Comparison of ENCODE assay signal across 27 cellular contexts in genomic region chr6:5554226-5554625, GRCh38.
"Had no signal": no experiment of that assay in that cellular context is flagged by ENCODE, and none has a peak within 500 bp of the region (broad histone marks: within the 10 kb centered on the region; RNA-seq: fewer than 3 reads in every experiment).

No MANE protein-coding gene starts in this region.

- DNase-seq: activated CD4-positive, alpha-beta memory T cell treated with anti-CD3 and anti-CD28 coated beads for 36 hours; activated CD4-positive, alpha-beta T cell treated with anti-CD3 and anti-CD28 coated beads for 36 hours; activated CD4-positive, alpha-beta T cell treated with anti-CD3 and anti-CD28 coated beads, Interleukin-2, amount 10 ng/mL, durations not matched to agents 24 days and 14 days; activated CD4-positive, CD25-positive, alpha-beta regulatory T cell; activated CD4-positive, CD25-positive, alpha-beta regulatory T cell treated with anti-CD3 and anti-CD28 coated beads, Interleukin-2, amount 50 U/mL, for 72 hours; activated CD8-positive, alpha-beta T cell treated with anti-CD3 and anti-CD28 coated beads, Interleukin-2, amount 10 ng/mL, durations not matched to agents 7 days and 5 days; activated effector memory CD4-positive, alpha-beta T cell treated with anti-CD3 and anti-CD28 coated beads, Interleukin-2, amount 50 U/mL, for 16 hours; activated naive CD4-positive, alpha-beta T cell treated with anti-CD3 and anti-CD28 coated beads for 36 hours; activated naive CD8-positive, alpha-beta T cell treated with anti-CD3 and anti-CD28 coated beads for 36 hours; activated naive CD8-positive, alpha-beta T cell treated with anti-CD3 and anti-CD28 coated beads, Interleukin-2, amount 50 U/mL, for 24 hours; activated T-cell treated with anti-CD3 and anti-CD28 coated beads, Interleukin-2, amount 50 U/mL, for 4 hours; adrenal gland; amygdala; aorta; body of pancreas; caudate nucleus; cortex of kidney; dermis blood vessel endothelial cell; effector CD4-positive, alpha-beta T cell; effector memory CD8-positive, alpha-beta T cell; esophagus squamous epithelium; foreskin melanocyte; heart right ventricle had no signal

- H3K27me3 Mint-ChIP-seq: activated CD4-positive, alpha-beta memory T cell treated with anti-CD3 and anti-CD28 coated beads for 36 hours; activated CD4-positive, alpha-beta T cell treated with anti-CD3 and anti-CD28 coated beads for 36 hours; activated CD4-positive, alpha-beta T cell treated with anti-CD3 and anti-CD28 coated beads, Interleukin-2, amount 10 ng/mL, durations not matched to agents 24 days and 14 days; activated naive CD4-positive, alpha-beta T cell treated with anti-CD3 and anti-CD28 coated beads, Interleukin-2, amount 50 U/mL, for 24 hours; activated naive CD8-positive, alpha-beta T cell treated with anti-CD3 and anti-CD28 coated beads for 36 hours; activated naive CD8-positive, alpha-beta T cell treated with anti-CD3 and anti-CD28 coated beads, Interleukin-2, amount 50 U/mL, for 24 hours; effector memory CD8-positive, alpha-beta T cell had no signal

- H3K36me3 ChIP-seq: adrenal gland, esophagus squamous epithelium had no signal

- FAIRE-seq: colon had no signal

- H3K27ac Mint-ChIP-seq: activated CD4-positive, alpha-beta memory T cell treated with anti-CD3 and anti-CD28 coated beads for 36 hours; activated CD4-positive, alpha-beta T cell treated with anti-CD3 and anti-CD28 coated beads for 36 hours; activated CD4-positive, alpha-beta T cell treated with anti-CD3 and anti-CD28 coated beads, Interleukin-2, amount 10 ng/mL, durations not matched to agents 24 days and 14 days; activated CD8-positive, alpha-beta T cell treated with anti-CD3 and anti-CD28 coated beads, Interleukin-2, amount 10 ng/mL, durations not matched to agents 7 days and 5 days; activated naive CD4-positive, alpha-beta T cell treated with anti-CD3 and anti-CD28 coated beads for 36 hours; activated naive CD4-positive, alpha-beta T cell treated with anti-CD3 and anti-CD28 coated beads, Interleukin-2, amount 50 U/mL, for 24 hours; activated naive CD8-positive, alpha-beta T cell treated with anti-CD3 and anti-CD28 coated beads for 36 hours; activated naive CD8-positive, alpha-beta T cell treated with anti-CD3 and anti-CD28 coated beads, Interleukin-2, amount 50 U/mL, for 24 hours; activated T-helper 2 cell treated with anti-CD3 and anti-CD28 coated beads, Interferon-gamma antibody, Interleukin-2, Interleukin-4, amounts not matched to agents 10 μg/mL and 5 μg/mL and 100 μg/mL, durations not matched to agents 14 hours and 24 hours and 36 hours; effector memory CD8-positive, alpha-beta T cell had no signal

- H3K9me3 ChIP-seq: adrenal gland, body of pancreas had no signal

- H3K4me3 ChIP-seq: adrenal gland, body of pancreas, esophagus squamous epithelium, gastroesophageal sphincter, heart right ventricle had no signal

- H3K4me1 ChIP-seq: adrenal gland, body of pancreas, gastroesophageal sphincter, heart right ventricle had no signal

- H3K27me3 ChIP-seq: adrenal gland, body of pancreas, gastroesophageal sphincter, heart right ventricle had no signal

- H3K4me3 Mint-ChIP-seq: activated CD4-positive, alpha-beta memory T cell treated with anti-CD3 and anti-CD28 coated beads for 36 hours; activated CD4-positive, alpha-beta T cell treated with anti-CD3 and anti-CD28 coated beads for 36 hours; activated CD4-positive, alpha-beta T cell treated with anti-CD3 and anti-CD28 coated beads, Interleukin-2, amount 10 ng/mL, durations not matched to agents 24 days and 14 days; activated CD8-positive, alpha-beta T cell treated with anti-CD3 and anti-CD28 coated beads, Interleukin-2, amount 10 ng/mL, durations not matched to agents 7 days and 5 days; activated naive CD4-positive, alpha-beta T cell treated with anti-CD3 and anti-CD28 coated beads for 36 hours; activated naive CD4-positive, alpha-beta T cell treated with anti-CD3 and anti-CD28 coated beads, Interleukin-2, amount 50 U/mL, for 24 hours; activated naive CD8-positive, alpha-beta T cell treated with anti-CD3 and anti-CD28 coated beads for 36 hours; activated naive CD8-positive, alpha-beta T cell treated with anti-CD3 and anti-CD28 coated beads, Interleukin-2, amount 50 U/mL, for 24 hours; activated T-cell treated with anti-CD3 and anti-CD28 coated beads, Interleukin-2, amount 50 U/mL, for 4 hours; effector memory CD8-positive, alpha-beta T cell had no signal

- H3K9me3 Mint-ChIP-seq: activated CD4-positive, alpha-beta T cell treated with anti-CD3 and anti-CD28 coated beads, Interleukin-2, amount 10 ng/mL, durations not matched to agents 24 days and 14 days; effector memory CD8-positive, alpha-beta T cell had no signal

- H3K27ac ChIP-seq: adrenal gland, body of pancreas, esophagus squamous epithelium, gastroesophageal sphincter, heart right ventricle had no signal

- H3K4me1 Mint-ChIP-seq: activated CD4-positive, alpha-beta T cell treated with anti-CD3 and anti-CD28 coated beads, Interleukin-2, amount 10 ng/mL, durations not matched to agents 24 days and 14 days; activated naive CD8-positive, alpha-beta T cell treated with anti-CD3 and anti-CD28 coated beads, Interleukin-2, amount 50 U/mL, for 24 hours had no signal

- ATAC-seq: activated CD4-positive, alpha-beta T cell treated with anti-CD3 and anti-CD28 coated beads for 36 hours; activated CD8-positive, alpha-beta T cell treated with anti-CD3 and anti-CD28 coated beads, Interleukin-2, amount 10 ng/mL, durations not matched to agents 7 days and 5 days; activated naive CD8-positive, alpha-beta T cell treated with anti-CD3 and anti-CD28 coated beads, Interleukin-2, amount 50 U/mL, for 24 hours; activated T-cell treated with anti-CD3 and anti-CD28 coated beads, Interleukin-2, amount 50 U/mL, for 4 hours; body of pancreas; effector memory CD8-positive, alpha-beta T cell; gastroesophageal sphincter; heart right ventricle had no signal
